In the genomic region with DNA sequence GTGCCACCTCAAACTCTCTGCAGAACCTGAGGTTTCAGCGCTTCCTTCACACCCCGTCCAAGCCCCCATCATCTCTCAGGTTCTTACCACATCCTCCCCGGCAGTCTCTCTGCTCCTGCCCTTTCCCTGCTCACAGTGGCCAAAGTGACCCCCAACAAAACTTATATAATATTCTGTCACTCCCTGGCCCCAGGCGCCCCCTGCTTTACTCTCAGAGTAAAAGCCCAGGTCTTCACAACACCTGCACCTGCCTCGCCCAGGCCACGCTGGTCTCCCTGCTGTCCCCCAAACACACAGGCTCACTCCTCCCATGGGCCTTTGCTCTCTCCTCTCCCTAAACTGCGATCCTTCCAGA, we compare ENCODE assay signal across 20 cellular contexts. TPM values are rescaled to one million over a fixed set of nuclear protein-coding genes. Genes with fewer than 3 reads are reported as not detected.
DNase-seq lines count a peak whose midpoint lies in the region; ATAC-seq, FAIRE-seq and TF ChIP-seq lines count a peak whose summit lies in the region.
"Had no signal": no experiment of that assay in that cellular context is flagged by ENCODE, and none has a peak within 500 bp of the region (broad histone marks: within the 10 kb centered on the region; RNA-seq: fewer than 3 reads in every experiment).

No MANE protein-coding gene starts in this region.

- H3K4me1 ChIP-seq in H1 (replicated peaks in 1 of 4; ENCODE audit: control insufficient read depth in 3 of 4, insufficient read depth in 4 of 4, low read length in 3 of 4) (no peaks in the 10 kb centered on the region), smooth muscle cell (ENCODE audit: low read depth) (peaks cover 13% of the 10 kb centered on the region)

- H3K27me3 Mint-ChIP-seq in activated CD4-positive, alpha-beta T cell treated with anti-CD3 and anti-CD28 coated beads, Interleukin-2, amount 10 ng/mL, durations not matched to agents 24 days and 14 days: no peaks in the 10 kb centered on the region
- no peaks in the 10 kb centered on the region for H3K27me3 Mint-ChIP-seq in T-cell
- H3K27me3 Mint-ChIP-seq: memory B cell, naive B cell had no signal

- no peak overlapping the region for H4K5ac ChIP-seq in H1 (ENCODE audit: insufficient read length, low read depth, low read length)

- no peak overlapping the region for H2BK15ac ChIP-seq in H1 (ENCODE audit: low read length)

- H2BK12ac ChIP-seq in H1 (ENCODE audit: low read depth, low read length): no peak overlapping the region

- no peak for TF ChIP-seq POLR2A in H1 (IDR thresholded peaks at IDR 0.05; ENCODE audit: control extremely low read depth in 1 of 2, low read depth in 2 of 2, low read length in 2 of 2)

- no peak overlapping the region for H3K18ac ChIP-seq in H1 (ENCODE audit: extremely low read depth, low read length)

- H3K4me3 Mint-ChIP-seq in activated CD4-positive, alpha-beta T cell treated with anti-CD3 and anti-CD28 coated beads, Interleukin-2, amount 10 ng/mL, durations not matched to agents 24 days and 14 days: no peak overlapping the region
- no peak overlapping the region for H3K4me3 Mint-ChIP-seq in T-cell
- H3K4me3 Mint-ChIP-seq: memory B cell; naive B cell; T-helper 2 cell treated with Interferon-gamma antibody and Interleukin-4, amounts not matched to agents 5 μg/mL and 100 μg/mL, for 36 hours had no signal

- no peaks in the 10 kb centered on the region for H3K36me3 ChIP-seq in H1 (ENCODE audit: control insufficient read depth in 2 of 4, insufficient read depth in 4 of 4, low read length in 3 of 4)
- H3K36me3 ChIP-seq in smooth muscle cell (ENCODE audit: low read depth): peaks cover 5% of the 10 kb centered on the region
- H3K36me3 ChIP-seq: transverse colon had no signal

- no peak overlapping the region for H3K23ac ChIP-seq in H1 (ENCODE audit: insufficient read length)

- no peak overlapping the region for H3K14ac ChIP-seq in H1 (ENCODE audit: insufficient read length)

- H3K9me3 Mint-ChIP-seq in activated CD4-positive, alpha-beta T cell treated with anti-CD3 and anti-CD28 coated beads, Interleukin-2, amount 10 ng/mL, durations not matched to agents 24 days and 14 days: no peaks in the 10 kb centered on the region
- no peaks in the 10 kb centered on the region for H3K9me3 Mint-ChIP-seq in T-cell
- H3K9me3 Mint-ChIP-seq: memory B cell; naive B cell; T-helper 2 cell treated with Interferon-gamma antibody and Interleukin-4, amounts not matched to agents 5 μg/mL and 100 μg/mL, for 36 hours had no signal

- no peak for FAIRE-seq in H1 (lab: Jason Lieb, UNC)
- FAIRE-seq: RCC 7860 had no signal

- no peak overlapping the region for H3K56ac ChIP-seq in H1 (replicated peaks; ENCODE audit: insufficient read length, low read depth, low read length)

- peak; percentile 22 to 56; a peak in 3 of 4 replicates for TF ChIP-seq RAD21 in H1 (IDR thresholded peaks at IDR 0.05 in 1 of 2, conservative IDR thresholded peaks at IDR 0.05 in 1 of 2; ENCODE audit: low read depth in 2 of 2, low read length in 2 of 2)

- no peak overlapping the region for H4K91ac ChIP-seq in H1 (replicated peaks; ENCODE audit: insufficient read length, low read length)

- H3K9ac ChIP-seq in H1 (replicated peaks in 1 of 4; ENCODE audit: extremely low read depth in 1 of 4, low read depth in 3 of 4, low read length in 3 of 4) (no peak overlapping the region), smooth muscle cell (ENCODE audit: low read depth) (peak overlapping the region; percentile 71)

- POLR2A ChIA-PET in T-cell (lab: Charles Lee): no interaction called here
- POLR2A ChIA-PET in H1 (lab: Charles Lee; ENCODE audit: partially characterized antibody): no interaction called here

- H3K79me2 ChIP-seq in H1 (ENCODE audit: control insufficient read depth in 1 of 2, insufficient read depth in 2 of 2, low read length in 2 of 2) (peaks cover 0 to 4% of the 10 kb centered on the region in 2 experiments; a peak in 1 of 4 replicates), smooth muscle cell (ENCODE audit: low read depth) (peaks cover 66% of the 10 kb centered on the region)

- no peak overlapping the region for H2AK5ac ChIP-seq in H1 (ENCODE audit: low read depth, low read length)

- no peak overlapping the region for H2BK20ac ChIP-seq in H1 (ENCODE audit: low read length)

- no peak overlapping the region for H3K4me3 ChIP-seq in H1 (ENCODE audit: extremely low read depth in 1 of 4, insufficient read depth in 2 of 4, low read depth in 3 of 4, low read length in 4 of 4)
- no peak overlapping the region for H3K4me3 ChIP-seq in smooth muscle cell
- H3K4me3 ChIP-seq: gastrocnemius medialis, transverse colon had no signal

- TF ChIP-seq CTCF in H1 (IDR thresholded peaks at IDR 0.05; ENCODE audit: control extremely low read depth in 1 of 3, insufficient read depth in 1 of 3, low read depth in 1 of 3, low read length in 3 of 3) (peak in 2 of 3 experiments; percentile 6 to 32; a peak in 3 of 4 replicates), smooth muscle cell (IDR thresholded peaks at IDR 0.05; ENCODE audit: borderline replicate concordance, insufficient read depth, poor library complexity, severe bottlenecking) (no peak)

- CTCF ChIA-PET in T-cell (lab: Charles Lee): no interaction called here
- CTCF ChIA-PET in H1 (lab: Charles Lee; ENCODE audit: partially characterized antibody): no interaction called here

- ATAC-seq in T-cell (replicated peaks in 1 of 4) (no peak), HG03095 (IDR thresholded peaks at IDR 0.05; ENCODE audit: unreplicated experiment) (no peak), HG03521 (IDR thresholded peaks at IDR 0.05; ENCODE audit: unreplicated experiment) (no peak)
- ATAC-seq: gastrocnemius medialis had no signal

- H2BK5ac ChIP-seq in H1 (ENCODE audit: low read depth, low read length): no peak overlapping the region

- peaks cover 43% of the 10 kb centered on the region for H3K4me1 Mint-ChIP-seq in activated CD4-positive, alpha-beta T cell treated with anti-CD3 and anti-CD28 coated beads, Interleukin-2, amount 10 ng/mL, durations not matched to agents 24 days and 14 days
- H3K4me1 Mint-ChIP-seq in T-cell: peaks cover 40 to 52% (median 47%) of the 10 kb centered on the region in 3 donors

- H2AFZ ChIP-seq in H1 (ENCODE audit: low read length) (no peak overlapping the region), smooth muscle cell (ENCODE audit: low read depth) (no peak overlapping the region)

- H3K9me3 ChIP-seq in H1 (ENCODE audit: insufficient read depth in 2 of 2, low read depth in 1 of 2, low read length in 1 of 2) (no peaks in the 10 kb centered on the region), smooth muscle cell (replicated peaks; ENCODE audit: low read depth) (no peaks in the 10 kb centered on the region)
- H3K9me3 ChIP-seq: gastrocnemius medialis, transverse colon had no signal

- intact Hi-C loops in activated CD4-positive, alpha-beta T cell treated with anti-CD3 and anti-CD28 coated beads, Interleukin-2, amount 10 ng/mL, durations not matched to agents 24 days and 14 days (cut with micrococcal nuclease): no loop called here

- H3K27me3 ChIP-seq in H1 (replicated peaks in 1 of 4; ENCODE audit: control insufficient read depth in 3 of 4, extremely low read depth in 1 of 4, insufficient read depth in 3 of 4, low read length in 3 of 4) (peaks cover 0 to 3% (median 1%) of the 10 kb centered on the region in 4 experiments; a peak in 4 of 7 replicates), smooth muscle cell (ENCODE audit: low read depth) (no peaks in the 10 kb centered on the region)
- H3K27me3 ChIP-seq: gastrocnemius medialis, transverse colon had no signal

- no peak overlapping the region for H2BK120ac ChIP-seq in H1 (replicated peaks; ENCODE audit: low read depth, low read length)

- peak overlapping the region; percentile 22 for H3K27ac Mint-ChIP-seq in activated CD4-positive, alpha-beta T cell treated with anti-CD3 and anti-CD28 coated beads, Interleukin-2, amount 10 ng/mL, durations not matched to agents 24 days and 14 days
- peak overlapping the region; percentile 53 to 64 for H3K27ac Mint-ChIP-seq in T-cell
- H3K27ac Mint-ChIP-seq: memory B cell; T-helper 2 cell treated with Interferon-gamma antibody and Interleukin-4, amounts not matched to agents 5 μg/mL and 100 μg/mL, for 36 hours had no signal

- DNase-seq in activated CD4-positive, alpha-beta T cell treated with anti-CD3 and anti-CD28 coated beads, Interleukin-2, amount 10 ng/mL, durations not matched to agents 24 days and 14 days: no peak
- DNase-seq in activated CD4-positive, alpha-beta T cell treated with anti-CD3 and anti-CD28 coated beads, Interleukin-2, amount 50 U/mL, for 48 hours: no peak
- no peak for DNase-seq in T-cell
- no peak for DNase-seq in H1 (ENCODE audit: low read depth in 1 of 2, low spot score in 2 of 2)
- DNase-seq in smooth muscle cell (lab: John Stamatoyannopoulos, UW; ENCODE audit: unreplicated experiment): no peak
- no peak for DNase-seq in SHP77 (lab: John Stamatoyannopoulos, UW)
- DNase-seq: 8988T; gastrocnemius medialis; HCEC 1CT; Kasumi-1; naive B cell; NCI-H1092 treated with DMSO at 0.1 percent for 48 hours; NCI-H2029; stimulated activated naive CD4-positive, alpha-beta T cell; transverse colon had no signal

- H4K20me1 ChIP-seq in H1 (replicated peaks in 1 of 2; ENCODE audit: control insufficient read depth in 1 of 2, insufficient read depth in 2 of 2, low read length in 2 of 2) (no peaks in the 10 kb centered on the region), smooth muscle cell (ENCODE audit: low read depth) (no peaks in the 10 kb centered on the region)

- no peak overlapping the region for H4K8ac ChIP-seq in H1 (ENCODE audit: extremely low read depth, insufficient read depth, low read length)

- no peak overlapping the region for H3K4ac ChIP-seq in H1 (replicated peaks; ENCODE audit: insufficient read length, low read depth, low read length)

- 83% methylated on average over 7 of the region's 7 CpGs; no CpG with 5 or more reads in 1 of the 2 experiments for WGBS in H1 (ENCODE audit: extremely low coverage in 1 of 2, insufficient coverage in 1 of 2, insufficient read length in 1 of 2, insufficient replicate concordance in 2 of 2, low coverage in 1 of 2, low lambda C conversion rate in 2 of 2, missing lambda C conversion rate in 1 of 2), 2 experiments
- 94% methylated on average over 7 of the region's 7 CpGs for WGBS in smooth muscle cell (ENCODE audit: low lambda C conversion rate)

- peaks cover 19% of the 10 kb centered on the region for H3F3A ChIP-seq in smooth muscle cell (ENCODE audit: low read depth)

- 0 out of 2 replicates have a peak, but pooled peaks cover under 1% of the 10 kb centered on the region for H3K23me2 ChIP-seq in H1 (ENCODE audit: low read depth, low read length)

- no peak overlapping the region for H3K27ac ChIP-seq in H1 (ENCODE audit: low read depth, low read length)
- peak overlapping the region; percentile 92 for H3K27ac ChIP-seq in smooth muscle cell (ENCODE audit: low read depth)
- H3K27ac ChIP-seq: gastrocnemius medialis, transverse colon had no signal

- peaks cover 2% of the 10 kb centered on the region for H3K79me1 ChIP-seq in H1 (ENCODE audit: low read depth, low read length)

- H3K36me3 Mint-ChIP-seq in activated CD4-positive, alpha-beta T cell treated with anti-CD3 and anti-CD28 coated beads, Interleukin-2, amount 10 ng/mL, durations not matched to agents 24 days and 14 days (ENCODE audit: low read depth): peaks cover 44% of the 10 kb centered on the region
- peaks cover 33% of the 10 kb centered on the region for H3K36me3 Mint-ChIP-seq in T-cell

- no peak for TF ChIP-seq EP300 in H1 (IDR thresholded peaks at IDR 0.05; ENCODE audit: borderline replicate concordance in 1 of 2, low read depth in 2 of 2, low read length in 2 of 2)

- H3K4me2 ChIP-seq in H1 (ENCODE audit: insufficient read depth in 1 of 2, low read depth in 2 of 2, low read length in 2 of 2) (no peak overlapping the region), smooth muscle cell (no peak overlapping the region)

RNA-seq across cellular contexts. Expression of gene ITGB1BP1, which starts 6.4 kb away (rescaled TPM):
- total RNA-seq in activated CD4-positive, alpha-beta T cell treated with anti-CD3 and anti-CD28 coated beads, Interleukin-2, amount 10 ng/mL, durations not matched to agents 24 days and 14 days: 121 and 131 TPM in 2 replicates
- total RNA-seq in T-cell: 10 to 100 TPM; 46.5 to 76.7 (median 69.0) TPM
- 45.4 and 50.1 TPM in 2 replicates for total RNA-seq in H1 (2021; fragmentation: NEBNext Ultra II Directional; extraction: Animal tissue kit (Norgen Biotek cat#: 25700))
- 8.9 and 16.1 TPM in 2 replicates for polyA plus RNA-seq in H1 (2011; rRNA removed)
- 18.5 TPM for polyA plus RNA-seq in H1 (2011; cell fraction: cytosol; rRNA removed)
- polyA plus RNA-seq in H1 (2011; cell fraction: nucleus; rRNA removed): 8.6 TPM
- polyA plus RNA-seq in H1 (2012, experiment 1 of 2): 30.5 to 43.9 TPM (median 32.6 TPM) in 4 replicates
- 11.6 TPM for polyA plus RNA-seq in H1 (2012, experiment 2 of 2)
- polyA plus RNA-seq in H1 (2013, experiment 1 of 2): 34.6 TPM
- 34.6 TPM for polyA plus RNA-seq in H1 (2013, experiment 2 of 2)
- 7.3 and 9.3 TPM in 2 replicates for polyA minus RNA-seq in H1 (2011; rRNA and poly(A)+ RNA removed)
- polyA minus RNA-seq in H1 (2011; cell fraction: cytosol; rRNA and poly(A)+ RNA removed): 8.7 TPM
- 9.3 TPM for polyA minus RNA-seq in H1 (2011; cell fraction: nucleus; rRNA and poly(A)+ RNA removed)
- total RNA-seq in smooth muscle cell: 40.2 and 53.9 TPM in 2 replicates
- 138 and 142 TPM in 2 replicates for polyA plus RNA-seq in smooth muscle cell

RNA-seq across cellular contexts. Expression of gene CPSF3, which starts 6.5 kb away (rescaled TPM):
- 81.4 TPM in 2 replicates for total RNA-seq in activated CD4-positive, alpha-beta T cell treated with anti-CD3 and anti-CD28 coated beads, Interleukin-2, amount 10 ng/mL, durations not matched to agents 24 days and 14 days
- 10 to 100 TPM; 16.0 to 25.1 (median 21.3) TPM for total RNA-seq in T-cell
- 90.1 and 93.3 TPM in 2 replicates for total RNA-seq in H1 (2021; fragmentation: NEBNext Ultra II Directional; extraction: Animal tissue kit (Norgen Biotek cat#: 25700))
- 34.8 and 44.5 TPM in 2 replicates for polyA plus RNA-seq in H1 (2011; rRNA removed)
- polyA plus RNA-seq in H1 (2011; cell fraction: cytosol; rRNA removed): 45.5 TPM
- 19.9 TPM for polyA plus RNA-seq in H1 (2011; cell fraction: nucleus; rRNA removed)
- 82.3 to 139 TPM (median 89.0 TPM) in 4 replicates for polyA plus RNA-seq in H1 (2012, experiment 1 of 2)
- polyA plus RNA-seq in H1 (2012, experiment 2 of 2): 7.4 TPM
- polyA plus RNA-seq in H1 (2013, experiment 1 of 2): 65.7 TPM
- 62.7 TPM for polyA plus RNA-seq in H1 (2013, experiment 2 of 2)
- polyA minus RNA-seq in H1 (2011; rRNA and poly(A)+ RNA removed): 47.9 and 55.2 TPM in 2 replicates
- 43.7 TPM for polyA minus RNA-seq in H1 (2011; cell fraction: cytosol; rRNA and poly(A)+ RNA removed)
- polyA minus RNA-seq in H1 (2011; cell fraction: nucleus; rRNA and poly(A)+ RNA removed): 53.2 TPM
- total RNA-seq in smooth muscle cell: 42.7 and 52.6 TPM in 2 replicates
- polyA plus RNA-seq in smooth muscle cell: 30.1 and 30.3 TPM in 2 replicates

RNA-seq across cellular contexts. Expression of gene IAH1, which starts 57.4 kb away (rescaled TPM):
- 76.0 and 78.6 TPM in 2 replicates for total RNA-seq in activated CD4-positive, alpha-beta T cell treated with anti-CD3 and anti-CD28 coated beads, Interleukin-2, amount 10 ng/mL, durations not matched to agents 24 days and 14 days
- total RNA-seq in T-cell: 10 to 100 TPM; 44.9 to 54.8 (median 51.9) TPM
- total RNA-seq in H1 (2021; fragmentation: NEBNext Ultra II Directional; extraction: Animal tissue kit (Norgen Biotek cat#: 25700)): 15.1 and 19.8 TPM in 2 replicates
- polyA plus RNA-seq in H1 (2011; rRNA removed): 11.3 and 21.5 TPM in 2 replicates
- polyA plus RNA-seq in H1 (2011; cell fraction: cytosol; rRNA removed): 15.2 TPM
- polyA plus RNA-seq in H1 (2011; cell fraction: nucleus; rRNA removed): 7.9 TPM
- 16.9 to 22.9 TPM (median 19.6 TPM) in 4 replicates for polyA plus RNA-seq in H1 (2012, experiment 1 of 2)
- 7.5 TPM for polyA plus RNA-seq in H1 (2012, experiment 2 of 2)
- polyA plus RNA-seq in H1 (2013, experiment 1 of 2): 9.3 TPM
- polyA plus RNA-seq in H1 (2013, experiment 2 of 2): 8.5 TPM
- 8.1 and 19.0 TPM in 2 replicates for polyA minus RNA-seq in H1 (2011; rRNA and poly(A)+ RNA removed)
- 4.3 TPM for polyA minus RNA-seq in H1 (2011; cell fraction: cytosol; rRNA and poly(A)+ RNA removed)
- polyA minus RNA-seq in H1 (2011; cell fraction: nucleus; rRNA and poly(A)+ RNA removed): 6.9 TPM
- 40.8 and 61.5 TPM in 2 replicates for total RNA-seq in smooth muscle cell
- polyA plus RNA-seq in smooth muscle cell: 73.7 and 90.8 TPM in 2 replicates
